Comparison of ENCODE assay signal across 1 cellular context in the genomic region with DNA sequence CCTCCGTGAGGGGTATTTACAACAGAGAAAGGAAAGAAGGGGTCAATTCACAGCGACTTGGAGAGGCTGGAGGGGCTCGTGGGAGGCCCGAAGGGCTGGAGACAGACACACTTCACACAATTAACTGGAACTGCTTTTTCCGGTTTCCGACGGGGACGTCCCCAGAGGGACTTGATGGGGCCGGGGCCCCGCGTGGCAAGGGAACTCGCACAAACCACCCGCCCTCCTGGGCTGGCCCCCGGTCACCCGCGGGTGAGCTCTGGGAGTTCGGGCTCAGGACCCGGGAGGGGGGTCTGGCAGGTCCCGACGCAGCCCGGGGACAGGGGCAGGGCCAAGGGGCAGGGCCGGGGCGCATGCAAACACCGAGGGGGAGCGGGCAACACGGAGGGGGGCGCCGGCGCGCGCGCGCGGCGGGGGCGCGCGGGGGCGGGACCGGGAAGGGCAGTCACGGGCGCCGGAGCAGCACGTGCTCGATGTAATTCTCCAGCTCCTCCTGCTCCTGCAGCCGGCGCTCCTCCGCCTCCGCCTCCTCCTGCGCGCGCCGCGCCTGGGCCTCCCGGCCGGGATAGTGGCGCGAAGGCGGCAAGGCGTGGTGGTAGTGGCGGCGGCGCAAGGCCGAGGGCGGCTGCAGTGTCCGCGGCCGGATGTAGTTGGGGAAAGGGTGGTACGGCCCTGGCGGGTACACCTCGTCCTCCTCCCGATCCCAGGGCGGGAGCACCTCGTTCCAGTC.
A peak's percentile ranks its signal among the peaks of the same experiment; 100 is the strongest.
TF ChIP-seq lines count a peak whose summit lies in the region.

No MANE protein-coding gene starts in this region.

TF ChIP-seq in HEK293, 187 proteins besides CTCF, POLR2A, EP300 and RAD21 (continued from another document):
- TF ChIP-seq HOXD13 (CRISPR knock-in tag; IDR thresholded peaks at IDR 0.05; ENCODE audit: borderline replicate concordance): no peak
- TF ChIP-seq, protein P1, sequence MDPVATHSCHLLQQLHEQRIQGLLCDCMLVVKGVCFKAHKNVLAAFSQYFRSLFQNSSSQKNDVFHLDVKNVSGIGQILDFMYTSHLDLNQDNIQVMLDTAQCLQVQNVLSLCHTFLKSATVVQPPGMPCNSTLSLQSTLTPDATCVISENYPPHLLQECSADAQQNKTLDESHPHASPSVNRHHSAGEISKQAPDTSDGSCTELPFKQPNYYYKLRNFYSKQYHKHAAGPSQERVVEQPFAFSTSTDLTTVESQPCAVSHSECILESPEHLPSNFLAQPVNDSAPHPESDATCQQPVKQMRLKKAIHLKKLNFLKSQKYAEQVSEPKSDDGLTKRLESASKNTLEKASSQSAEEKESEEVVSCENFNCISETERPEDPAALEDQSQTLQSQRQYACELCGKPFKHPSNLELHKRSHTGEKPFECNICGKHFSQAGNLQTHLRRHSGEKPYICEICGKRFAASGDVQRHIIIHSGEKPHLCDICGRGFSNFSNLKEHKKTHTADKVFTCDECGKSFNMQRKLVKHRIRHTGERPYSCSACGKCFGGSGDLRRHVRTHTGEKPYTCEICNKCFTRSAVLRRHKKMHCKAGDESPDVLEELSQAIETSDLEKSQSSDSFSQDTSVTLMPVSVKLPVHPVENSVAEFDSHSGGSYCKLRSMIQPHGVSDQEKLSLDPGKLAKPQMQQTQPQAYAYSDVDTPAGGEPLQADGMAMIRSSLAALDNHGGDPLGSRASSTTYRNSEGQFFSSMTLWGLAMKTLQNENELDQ (tag by site-specific recombination; IDR thresholded peaks at IDR 0.05; ENCODE audit: low read depth): no peak
- TF ChIP-seq, protein P2, sequence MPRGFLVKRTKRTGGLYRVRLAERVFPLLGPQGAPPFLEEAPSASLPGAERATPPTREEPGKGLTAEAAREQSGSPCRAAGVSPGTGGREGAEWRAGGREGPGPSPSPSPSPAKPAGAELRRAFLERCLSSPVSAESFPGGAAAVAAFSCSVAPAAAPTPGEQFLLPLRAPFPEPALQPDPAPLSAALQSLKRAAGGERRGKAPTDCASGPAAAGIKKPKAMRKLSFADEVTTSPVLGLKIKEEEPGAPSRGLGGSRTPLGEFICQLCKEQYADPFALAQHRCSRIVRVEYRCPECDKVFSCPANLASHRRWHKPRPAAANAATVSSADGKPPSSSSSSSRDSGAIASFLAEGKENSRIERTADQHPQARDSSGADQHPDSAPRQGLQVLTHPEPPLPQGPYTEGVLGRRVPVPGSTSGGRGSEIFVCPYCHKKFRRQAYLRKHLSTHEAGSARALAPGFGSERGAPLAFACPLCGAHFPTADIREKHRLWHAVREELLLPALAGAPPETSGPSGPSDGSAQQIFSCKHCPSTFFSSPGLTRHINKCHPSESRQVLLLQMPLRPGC (tag by site-specific recombination; IDR thresholded peaks at IDR 0.05): no peak
- no peak for TF ChIP-seq ZNF501 (tag by site-specific recombination; IDR thresholded peaks at IDR 0.05)
- TF ChIP-seq ZNF626 (tag by site-specific recombination; IDR thresholded peaks at IDR 0.05): no peak
- TF ChIP-seq ZNF549 (tag by site-specific recombination; IDR thresholded peaks at IDR 0.05): no peak
- TF ChIP-seq, protein P3, sequence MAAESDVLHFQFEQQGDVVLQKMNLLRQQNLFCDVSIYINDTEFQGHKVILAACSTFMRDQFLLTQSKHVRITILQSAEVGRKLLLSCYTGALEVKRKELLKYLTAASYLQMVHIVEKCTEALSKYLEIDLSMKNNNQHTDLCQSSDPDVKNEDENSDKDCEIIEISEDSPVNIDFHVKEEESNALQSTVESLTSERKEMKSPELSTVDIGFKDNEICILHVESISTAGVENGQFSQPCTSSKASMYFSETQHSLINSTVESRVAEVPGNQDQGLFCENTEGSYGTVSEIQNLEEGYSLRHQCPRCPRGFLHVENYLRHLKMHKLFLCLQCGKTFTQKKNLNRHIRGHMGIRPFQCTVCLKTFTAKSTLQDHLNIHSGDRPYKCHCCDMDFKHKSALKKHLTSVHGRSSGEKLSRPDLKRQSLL (tag by site-specific recombination; IDR thresholded peaks at IDR 0.05): peak; percentile 87
- TF ChIP-seq ZNF600 (tag by site-specific recombination; IDR thresholded peaks at IDR 0.05): no peak
- TF ChIP-seq, protein P4, sequence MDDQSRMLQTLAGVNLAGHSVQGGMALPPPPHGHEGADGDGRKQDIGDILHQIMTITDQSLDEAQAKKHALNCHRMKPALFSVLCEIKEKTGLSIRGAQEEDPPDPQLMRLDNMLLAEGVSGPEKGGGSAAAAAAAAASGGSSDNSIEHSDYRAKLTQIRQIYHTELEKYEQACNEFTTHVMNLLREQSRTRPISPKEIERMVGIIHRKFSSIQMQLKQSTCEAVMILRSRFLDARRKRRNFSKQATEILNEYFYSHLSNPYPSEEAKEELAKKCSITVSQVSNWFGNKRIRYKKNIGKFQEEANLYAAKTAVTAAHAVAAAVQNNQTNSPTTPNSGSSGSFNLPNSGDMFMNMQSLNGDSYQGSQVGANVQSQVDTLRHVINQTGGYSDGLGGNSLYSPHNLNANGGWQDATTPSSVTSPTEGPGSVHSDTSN (CRISPR knock-in tag; IDR thresholded peaks at IDR 0.05): peak; percentile 79; the same call in 1 of the 2 replicates
- TF ChIP-seq ZNF670 (tag by site-specific recombination; IDR thresholded peaks at IDR 0.05; ENCODE audit: low read depth): no peak
- no peak for TF ChIP-seq SCRT1 (tag by site-specific recombination; IDR thresholded peaks at IDR 0.05; ENCODE audit: borderline replicate concordance)
- no peak for TF ChIP-seq ZNF621 (tag by site-specific recombination; IDR thresholded peaks at IDR 0.05)
- no peak for TF ChIP-seq ZNF132 (tag by site-specific recombination; IDR thresholded peaks at IDR 0.05; ENCODE audit: borderline replicate concordance)
- TF ChIP-seq ZNF37A (tag by site-specific recombination; IDR thresholded peaks at IDR 0.05): no peak
- no peak for TF ChIP-seq ZNF629 (tag by site-specific recombination; IDR thresholded peaks at IDR 0.05)
- no peak for TF ChIP-seq ZNF391 (tag by site-specific recombination; IDR thresholded peaks at IDR 0.05; ENCODE audit: borderline replicate concordance, low read depth)
- TF ChIP-seq ZNF140 (tag by site-specific recombination; IDR thresholded peaks at IDR 0.05): no peak
- TF ChIP-seq ZNF214 (tag by site-specific recombination; IDR thresholded peaks at IDR 0.05; ENCODE audit: borderline replicate concordance): no peak
- TF ChIP-seq ZBTB17 (tag by site-specific recombination; IDR thresholded peaks at IDR 0.05): no peak
- no peak for TF ChIP-seq ZFP41 (tag by site-specific recombination; IDR thresholded peaks at IDR 0.05; ENCODE audit: borderline replicate concordance)
- peak; percentile 25; the same call in 1 of the 2 replicates for TF ChIP-seq KLF9 (tag by site-specific recombination; IDR thresholded peaks at IDR 0.05; ENCODE audit: low read depth)
- TF ChIP-seq ZNF19 (tag by site-specific recombination; IDR thresholded peaks at IDR 0.05; ENCODE audit: low read depth): no peak
- TF ChIP-seq ZNF2 (tag by site-specific recombination; IDR thresholded peaks at IDR 0.05): no peak
- no peak for TF ChIP-seq ZNF610 (tag by site-specific recombination; IDR thresholded peaks at IDR 0.05; ENCODE audit: borderline replicate concordance)
- TF ChIP-seq ZFP37 (tag by site-specific recombination; IDR thresholded peaks at IDR 0.05): no peak
- no peak for TF ChIP-seq FEZF1 (tag by site-specific recombination; IDR thresholded peaks at IDR 0.05)
- TF ChIP-seq, protein P5, sequence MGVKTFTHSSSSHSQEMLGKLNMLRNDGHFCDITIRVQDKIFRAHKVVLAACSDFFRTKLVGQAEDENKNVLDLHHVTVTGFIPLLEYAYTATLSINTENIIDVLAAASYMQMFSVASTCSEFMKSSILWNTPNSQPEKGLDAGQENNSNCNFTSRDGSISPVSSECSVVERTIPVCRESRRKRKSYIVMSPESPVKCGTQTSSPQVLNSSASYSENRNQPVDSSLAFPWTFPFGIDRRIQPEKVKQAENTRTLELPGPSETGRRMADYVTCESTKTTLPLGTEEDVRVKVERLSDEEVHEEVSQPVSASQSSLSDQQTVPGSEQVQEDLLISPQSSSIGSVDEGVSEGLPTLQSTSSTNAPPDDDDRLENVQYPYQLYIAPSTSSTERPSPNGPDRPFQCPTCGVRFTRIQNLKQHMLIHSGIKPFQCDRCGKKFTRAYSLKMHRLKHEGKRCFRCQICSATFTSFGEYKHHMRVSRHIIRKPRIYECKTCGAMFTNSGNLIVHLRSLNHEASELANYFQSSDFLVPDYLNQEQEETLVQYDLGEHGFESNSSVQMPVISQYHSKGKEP (tag by site-specific recombination; IDR thresholded peaks at IDR 0.05): no peak
- TF ChIP-seq ZNF114 (tag by site-specific recombination; IDR thresholded peaks at IDR 0.05): no peak
- TF ChIP-seq GFI1B (tag by site-specific recombination; IDR thresholded peaks at IDR 0.05): no peak
- TF ChIP-seq GLI4 (tag by site-specific recombination; IDR thresholded peaks at IDR 0.05): no peak
- TF ChIP-seq, protein P6, sequence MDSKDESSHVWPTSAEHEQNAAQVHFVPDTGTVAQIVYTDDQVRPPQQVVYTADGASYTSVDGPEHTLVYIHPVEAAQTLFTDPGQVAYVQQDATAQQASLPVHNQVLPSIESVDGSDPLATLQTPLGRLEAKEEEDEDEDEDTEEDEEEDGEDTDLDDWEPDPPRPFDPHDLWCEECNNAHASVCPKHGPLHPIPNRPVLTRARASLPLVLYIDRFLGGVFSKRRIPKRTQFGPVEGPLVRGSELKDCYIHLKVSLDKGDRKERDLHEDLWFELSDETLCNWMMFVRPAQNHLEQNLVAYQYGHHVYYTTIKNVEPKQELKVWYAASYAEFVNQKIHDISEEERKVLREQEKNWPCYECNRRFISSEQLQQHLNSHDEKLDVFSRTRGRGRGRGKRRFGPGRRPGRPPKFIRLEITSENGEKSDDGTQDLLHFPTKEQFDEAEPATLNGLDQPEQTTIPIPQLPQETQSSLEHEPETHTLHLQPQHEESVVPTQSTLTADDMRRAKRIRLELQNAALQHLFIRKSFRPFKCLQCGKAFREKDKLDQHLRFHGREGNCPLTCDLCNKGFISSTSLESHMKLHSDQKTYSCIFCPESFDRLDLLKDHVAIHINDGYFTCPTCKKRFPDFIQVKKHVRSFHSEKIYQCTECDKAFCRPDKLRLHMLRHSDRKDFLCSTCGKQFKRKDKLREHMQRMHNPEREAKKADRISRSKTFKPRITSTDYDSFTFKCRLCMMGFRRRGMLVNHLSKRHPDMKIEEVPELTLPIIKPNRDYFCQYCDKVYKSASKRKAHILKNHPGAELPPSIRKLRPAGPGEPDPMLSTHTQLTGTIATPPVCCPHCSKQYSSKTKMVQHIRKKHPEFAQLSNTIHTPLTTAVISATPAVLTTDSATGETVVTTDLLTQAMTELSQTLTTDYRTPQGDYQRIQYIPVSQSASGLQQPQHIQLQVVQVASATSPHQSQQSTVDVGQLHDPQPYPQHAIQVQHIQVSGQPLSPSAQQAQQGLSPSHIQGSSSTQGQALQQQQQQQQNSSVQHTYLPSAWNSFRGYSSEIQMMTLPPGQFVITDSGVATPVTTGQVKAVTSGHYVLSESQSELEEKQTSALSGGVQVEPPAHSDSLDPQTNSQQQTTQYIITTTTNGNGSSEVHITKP (tag by site-specific recombination; IDR thresholded peaks at IDR 0.05): peak; percentile 76
- TF ChIP-seq, protein P7, sequence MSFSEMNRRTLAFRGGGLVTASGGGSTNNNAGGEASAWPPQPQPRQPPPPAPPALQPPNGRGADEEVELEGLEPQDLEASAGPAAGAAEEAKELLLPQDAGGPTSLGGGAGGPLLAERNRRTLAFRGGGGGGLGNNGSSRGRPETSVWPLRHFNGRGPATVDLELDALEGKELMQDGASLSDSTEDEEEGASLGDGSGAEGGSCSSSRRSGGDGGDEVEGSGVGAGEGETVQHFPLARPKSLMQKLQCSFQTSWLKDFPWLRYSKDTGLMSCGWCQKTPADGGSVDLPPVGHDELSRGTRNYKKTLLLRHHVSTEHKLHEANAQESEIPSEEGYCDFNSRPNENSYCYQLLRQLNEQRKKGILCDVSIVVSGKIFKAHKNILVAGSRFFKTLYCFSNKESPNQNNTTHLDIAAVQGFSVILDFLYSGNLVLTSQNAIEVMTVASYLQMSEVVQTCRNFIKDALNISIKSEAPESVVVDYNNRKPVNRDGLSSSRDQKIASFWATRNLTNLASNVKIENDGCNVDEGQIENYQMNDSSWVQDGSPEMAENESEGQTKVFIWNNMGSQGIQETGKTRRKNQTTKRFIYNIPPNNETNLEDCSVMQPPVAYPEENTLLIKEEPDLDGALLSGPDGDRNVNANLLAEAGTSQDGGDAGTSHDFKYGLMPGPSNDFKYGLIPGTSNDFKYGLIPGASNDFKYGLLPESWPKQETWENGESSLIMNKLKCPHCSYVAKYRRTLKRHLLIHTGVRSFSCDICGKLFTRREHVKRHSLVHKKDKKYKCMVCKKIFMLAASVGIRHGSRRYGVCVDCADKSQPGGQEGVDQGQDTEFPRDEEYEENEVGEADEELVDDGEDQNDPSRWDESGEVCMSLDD (tag by site-specific recombination; IDR thresholded peaks at IDR 0.05): no peak
- no peak for TF ChIP-seq ZNF623 (tag by site-specific recombination; IDR thresholded peaks at IDR 0.05)
- TF ChIP-seq, protein P8, sequence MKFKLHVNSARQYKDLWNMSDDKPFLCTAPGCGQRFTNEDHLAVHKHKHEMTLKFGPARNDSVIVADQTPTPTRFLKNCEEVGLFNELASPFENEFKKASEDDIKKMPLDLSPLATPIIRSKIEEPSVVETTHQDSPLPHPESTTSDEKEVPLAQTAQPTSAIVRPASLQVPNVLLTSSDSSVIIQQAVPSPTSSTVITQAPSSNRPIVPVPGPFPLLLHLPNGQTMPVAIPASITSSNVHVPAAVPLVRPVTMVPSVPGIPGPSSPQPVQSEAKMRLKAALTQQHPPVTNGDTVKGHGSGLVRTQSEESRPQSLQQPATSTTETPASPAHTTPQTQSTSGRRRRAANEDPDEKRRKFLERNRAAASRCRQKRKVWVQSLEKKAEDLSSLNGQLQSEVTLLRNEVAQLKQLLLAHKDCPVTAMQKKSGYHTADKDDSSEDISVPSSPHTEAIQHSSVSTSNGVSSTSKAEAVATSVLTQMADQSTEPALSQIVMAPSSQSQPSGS (tag by site-specific recombination; IDR thresholded peaks at IDR 0.05; ENCODE audit: low read depth): no peak
- TF ChIP-seq ZNF544 (tag by site-specific recombination; IDR thresholded peaks at IDR 0.05): no peak
